ENCODE assay signal across 1 cellular context in genomic region chr7:99244942-99245341, GRCh38.
TF ChIP-seq lines count a peak whose summit lies in the region.

No MANE protein-coding gene starts in this region.

TF ChIP-seq in SK-N-SH, 30 proteins besides CTCF, POLR2A, EP300 and RAD21:
- no peak for TF ChIP-seq MAX (IDR thresholded peaks at IDR 0.05; ENCODE audit: low read depth)
- no peak for TF ChIP-seq MEF2A (IDR thresholded peaks at IDR 0.05; ENCODE audit: borderline replicate concordance, low read depth)
- TF ChIP-seq TAF1 (IDR thresholded peaks at IDR 0.05; ENCODE audit: borderline replicate concordance, low read depth, low read length): no peak
- no peak for TF ChIP-seq MXI1 (IDR thresholded peaks at IDR 0.05; ENCODE audit: low read depth, low read length)
- TF ChIP-seq SIN3A (IDR thresholded peaks at IDR 0.05; ENCODE audit: borderline replicate concordance, low read depth, low read length): no peak
- peak; percentile 10; the same call in 1 of the 2 replicates for TF ChIP-seq TCF12 (IDR thresholded peaks at IDR 0.05)
